ENCODE assay signal across 6 cellular contexts in the genomic region with DNA sequence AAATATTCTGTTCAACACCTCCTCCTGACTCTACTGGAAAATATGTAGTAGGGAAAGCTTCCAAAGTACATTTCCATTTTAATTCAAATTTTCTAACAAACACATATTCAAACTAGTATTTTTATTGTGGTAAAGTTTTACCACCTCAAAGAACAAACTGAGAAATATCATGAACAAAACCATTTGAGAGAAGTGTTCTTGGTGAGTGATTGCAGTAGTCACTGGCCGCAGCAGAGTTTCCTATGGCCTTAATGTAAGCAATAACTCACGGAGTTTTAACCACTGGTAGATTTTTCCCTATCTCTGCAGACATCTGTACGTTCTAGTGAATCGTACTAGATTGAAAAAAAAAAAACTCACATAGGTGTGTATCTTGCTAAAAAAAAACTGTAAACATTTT.
"Had no signal": no experiment of that assay in that cellular context is flagged by ENCODE, and none has a peak within 500 bp of the region (broad histone marks: within the 10 kb centered on the region; RNA-seq: fewer than 3 reads in every experiment).

No MANE protein-coding gene starts in this region.

- DNase-seq: GM23248, H9, HCEC 1CT, Karpas-422, KBM-7 had no signal

- ATAC-seq: HepG2 had no signal
